In the genomic region with DNA sequence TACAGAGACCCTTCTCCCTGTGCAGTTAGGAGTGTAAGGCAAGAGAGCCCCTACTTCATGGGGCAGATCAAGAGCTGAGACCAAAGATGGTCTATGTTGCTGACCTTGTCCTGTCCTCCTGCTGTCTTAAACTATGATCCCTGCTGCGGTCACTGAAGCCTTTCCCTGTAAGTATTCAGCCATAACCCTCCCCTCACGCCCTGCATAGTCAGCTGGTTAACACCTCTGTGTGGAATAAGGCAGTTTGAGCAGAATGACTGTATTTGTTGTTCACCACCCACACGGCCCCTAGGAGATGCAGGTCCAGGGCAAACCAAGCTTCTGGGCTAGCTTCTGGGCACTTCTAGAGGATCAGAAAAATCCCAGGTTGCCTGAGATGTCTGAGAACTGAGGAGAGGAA, we compare ENCODE assay signal across 1 cellular context.
TF ChIP-seq lines count a peak whose summit lies in the region.

No MANE protein-coding gene starts in this region.

TF ChIP-seq in SK-N-SH, 30 proteins besides CTCF, POLR2A, EP300 and RAD21:
- TF ChIP-seq GATA2 (CRISPR knock-in tag; IDR thresholded peaks at IDR 0.05) = no peak
- TF ChIP-seq, protein P1, sequence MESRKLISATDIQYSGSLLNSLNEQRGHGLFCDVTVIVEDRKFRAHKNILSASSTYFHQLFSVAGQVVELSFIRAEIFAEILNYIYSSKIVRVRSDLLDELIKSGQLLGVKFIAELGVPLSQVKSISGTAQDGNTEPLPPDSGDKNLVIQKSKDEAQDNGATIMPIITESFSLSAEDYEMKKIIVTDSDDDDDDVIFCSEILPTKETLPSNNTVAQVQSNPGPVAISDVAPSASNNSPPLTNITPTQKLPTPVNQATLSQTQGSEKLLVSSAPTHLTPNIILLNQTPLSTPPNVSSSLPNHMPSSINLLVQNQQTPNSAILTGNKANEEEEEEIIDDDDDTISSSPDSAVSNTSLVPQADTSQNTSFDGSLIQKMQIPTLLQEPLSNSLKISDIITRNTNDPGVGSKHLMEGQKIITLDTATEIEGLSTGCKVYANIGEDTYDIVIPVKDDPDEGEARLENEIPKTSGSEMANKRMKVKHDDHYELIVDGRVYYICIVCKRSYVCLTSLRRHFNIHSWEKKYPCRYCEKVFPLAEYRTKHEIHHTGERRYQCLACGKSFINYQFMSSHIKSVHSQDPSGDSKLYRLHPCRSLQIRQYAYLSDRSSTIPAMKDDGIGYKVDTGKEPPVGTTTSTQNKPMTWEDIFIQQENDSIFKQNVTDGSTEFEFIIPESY (IDR thresholded peaks at IDR 0.05; ENCODE audit: borderline replicate concordance, low read depth) = no peak
- TF ChIP-seq, protein P2, sequence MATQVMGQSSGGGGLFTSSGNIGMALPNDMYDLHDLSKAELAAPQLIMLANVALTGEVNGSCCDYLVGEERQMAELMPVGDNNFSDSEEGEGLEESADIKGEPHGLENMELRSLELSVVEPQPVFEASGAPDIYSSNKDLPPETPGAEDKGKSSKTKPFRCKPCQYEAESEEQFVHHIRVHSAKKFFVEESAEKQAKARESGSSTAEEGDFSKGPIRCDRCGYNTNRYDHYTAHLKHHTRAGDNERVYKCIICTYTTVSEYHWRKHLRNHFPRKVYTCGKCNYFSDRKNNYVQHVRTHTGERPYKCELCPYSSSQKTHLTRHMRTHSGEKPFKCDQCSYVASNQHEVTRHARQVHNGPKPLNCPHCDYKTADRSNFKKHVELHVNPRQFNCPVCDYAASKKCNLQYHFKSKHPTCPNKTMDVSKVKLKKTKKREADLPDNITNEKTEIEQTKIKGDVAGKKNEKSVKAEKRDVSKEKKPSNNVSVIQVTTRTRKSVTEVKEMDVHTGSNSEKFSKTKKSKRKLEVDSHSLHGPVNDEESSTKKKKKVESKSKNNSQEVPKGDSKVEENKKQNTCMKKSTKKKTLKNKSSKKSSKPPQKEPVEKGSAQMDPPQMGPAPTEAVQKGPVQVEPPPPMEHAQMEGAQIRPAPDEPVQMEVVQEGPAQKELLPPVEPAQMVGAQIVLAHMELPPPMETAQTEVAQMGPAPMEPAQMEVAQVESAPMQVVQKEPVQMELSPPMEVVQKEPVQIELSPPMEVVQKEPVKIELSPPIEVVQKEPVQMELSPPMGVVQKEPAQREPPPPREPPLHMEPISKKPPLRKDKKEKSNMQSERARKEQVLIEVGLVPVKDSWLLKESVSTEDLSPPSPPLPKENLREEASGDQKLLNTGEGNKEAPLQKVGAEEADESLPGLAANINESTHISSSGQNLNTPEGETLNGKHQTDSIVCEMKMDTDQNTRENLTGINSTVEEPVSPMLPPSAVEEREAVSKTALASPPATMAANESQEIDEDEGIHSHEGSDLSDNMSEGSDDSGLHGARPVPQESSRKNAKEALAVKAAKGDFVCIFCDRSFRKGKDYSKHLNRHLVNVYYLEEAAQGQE (IDR thresholded peaks at IDR 0.05; ENCODE audit: low read depth, low read length) = no peak
- TF ChIP-seq, protein P3, sequence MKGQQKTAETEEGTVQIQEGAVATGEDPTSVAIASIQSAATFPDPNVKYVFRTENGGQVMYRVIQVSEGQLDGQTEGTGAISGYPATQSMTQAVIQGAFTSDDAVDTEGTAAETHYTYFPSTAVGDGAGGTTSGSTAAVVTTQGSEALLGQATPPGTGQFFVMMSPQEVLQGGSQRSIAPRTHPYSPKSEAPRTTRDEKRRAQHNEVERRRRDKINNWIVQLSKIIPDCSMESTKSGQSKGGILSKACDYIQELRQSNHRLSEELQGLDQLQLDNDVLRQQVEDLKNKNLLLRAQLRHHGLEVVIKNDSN (IDR thresholded peaks at IDR 0.05; ENCODE audit: borderline replicate concordance, low read depth) = no peak
- TF ChIP-seq, protein P4, sequence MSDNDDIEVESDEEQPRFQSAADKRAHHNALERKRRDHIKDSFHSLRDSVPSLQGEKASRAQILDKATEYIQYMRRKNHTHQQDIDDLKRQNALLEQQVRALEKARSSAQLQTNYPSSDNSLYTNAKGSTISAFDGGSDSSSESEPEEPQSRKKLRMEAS (IDR thresholded peaks at IDR 0.05; ENCODE audit: low read depth) = no peak
- no peak for TF ChIP-seq TEAD4 (IDR thresholded peaks at IDR 0.05; ENCODE audit: borderline replicate concordance, insufficient read depth)
- no peak for TF ChIP-seq ELF1 (IDR thresholded peaks at IDR 0.05)
- no peak for TF ChIP-seq SIN3A (IDR thresholded peaks at IDR 0.05; ENCODE audit: borderline replicate concordance, low read depth, low read length)
- no peak for TF ChIP-seq FOXJ3 (CRISPR knock-in tag; IDR thresholded peaks at IDR 0.05)
- no peak for TF ChIP-seq RFX5 (IDR thresholded peaks at IDR 0.05; ENCODE audit: low read length)
- no peak for TF ChIP-seq SMC3 (IDR thresholded peaks at IDR 0.05; ENCODE audit: low read depth, low read length)
TF ChIP-seq in SK-N-SH: peak in this region for 0.
